8 cellular contexts compared by ENCODE assay signal in the genomic region with DNA sequence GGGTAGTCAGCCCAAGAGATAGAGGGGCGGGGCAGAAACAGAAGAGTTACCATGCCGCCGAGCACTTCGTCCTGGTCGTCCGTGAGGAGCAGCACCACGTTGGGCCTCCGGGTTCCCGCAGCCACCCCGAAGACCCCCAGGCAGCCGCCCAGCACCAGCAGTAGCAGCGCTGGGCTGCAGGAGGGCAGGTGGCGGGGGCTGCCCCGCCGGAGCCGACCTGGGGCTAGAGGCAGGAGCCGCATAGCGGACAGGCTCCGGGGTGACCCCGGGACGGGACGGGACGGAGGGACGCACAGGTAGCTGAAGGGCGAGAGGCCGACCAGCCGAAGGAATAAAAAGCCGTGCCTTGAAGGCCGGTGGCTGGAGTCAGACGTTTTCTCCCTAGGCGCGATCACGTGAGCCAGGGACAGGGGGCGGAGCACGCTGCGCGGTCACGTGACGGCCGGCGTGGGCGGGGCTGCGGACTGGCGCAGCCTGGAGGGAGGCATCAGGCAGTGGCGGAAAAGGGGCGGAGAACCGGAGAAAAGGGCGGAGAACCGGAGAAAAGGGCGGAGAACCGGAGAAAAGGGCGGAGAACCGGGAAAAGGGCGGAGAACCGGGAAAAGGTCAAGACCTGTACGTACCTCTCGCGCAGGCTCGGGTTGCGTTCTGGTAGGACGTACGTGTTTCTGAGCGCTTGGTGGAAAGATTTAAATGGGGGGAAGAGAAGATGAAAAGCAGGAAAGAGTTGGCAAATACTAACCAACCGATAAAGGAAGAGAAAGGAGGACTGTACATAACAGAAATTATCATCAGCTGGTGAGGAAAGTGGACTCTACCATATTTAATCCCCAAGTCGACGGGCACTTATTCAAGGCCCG. TPM values are rescaled to one million over a fixed set of nuclear protein-coding genes. Genes with fewer than 3 reads are reported as not detected.
DNase-seq lines count a peak whose midpoint lies in the region; ATAC-seq, FAIRE-seq and TF ChIP-seq lines count a peak whose summit lies in the region.

A gene (minus strand): TSS at position 372 of the 860 bp plus-strand sequence. CDS start 130 bp downstream, at position 242.

- CTCF ChIA-PET in endothelial cell of umbilical vein (lab: Charles Lee): interaction anchor here (0.8 to 1.1 kb wide), 3 partner anchors 13 to 210 kb away, joined by 3 to 6 read pairs (median 3); no protein-coding TSS in a partner anchor

- H3K4me3 ChIP-seq in OCI-LY3 (ENCODE audit: low read length) (peak within 1 kb of the TSS; percentile 95), endothelial cell of umbilical vein (replicated peaks in 1 of 3; ENCODE audit: insufficient read depth in 1 of 3, low read depth in 1 of 3, low read length in 3 of 3) (peak within 1 kb of the TSS; percentile 76 to 79 (median 77))

- peaks cover 16% of the 10 kb centered on the region for H3K4me1 ChIP-seq in OCI-LY3 (ENCODE audit: low read length)
- H3K4me1 ChIP-seq in endothelial cell of umbilical vein (ENCODE audit: control insufficient read depth, extremely low read depth, insufficient read depth, low read length): peaks cover 17% of the 10 kb centered on the region

- DNase-seq in Caki2 (ENCODE audit: low read depth) (peak; percentile 99), HuH-7 (ENCODE audit: low spot score) (peak; percentile 91), activated T-cell treated with anti-CD3 and anti-CD28 coated beads for 1 hour (ENCODE audit: low read depth) (peak; percentile 93), endothelial cell of umbilical vein (ENCODE audit: low read depth, low spot score) (peak; percentile 98), middle frontal gyrus (ENCODE audit: extremely low spot score, low spot score) (peak; percentile 93)
- peak; percentile 90 to 97 for DNase-seq in stimulated activated CD8-positive, alpha-beta memory T cell treated with anti-CD3 and anti-CD28 coated beads, Interleukin-2, amount 100 ng/mL, for 48 hours (ENCODE audit: low read depth in 2 of 2)

- POLR2A ChIA-PET in endothelial cell of umbilical vein (lab: Charles Lee): no interaction called here

- no peaks in the 10 kb centered on the region for H3K36me3 ChIP-seq in OCI-LY3 (replicated peaks; ENCODE audit: low read depth, low read length)
- no peaks in the 10 kb centered on the region for H3K36me3 ChIP-seq in endothelial cell of umbilical vein (ENCODE audit: control insufficient read depth in 2 of 2, extremely low read depth in 1 of 2, insufficient read depth in 2 of 2, low read length in 2 of 2)

- no peaks in the 10 kb centered on the region for H3K9me1 ChIP-seq in endothelial cell of umbilical vein (replicated peaks; ENCODE audit: control insufficient read depth, extremely low read depth, insufficient read depth, low read length)

- BruUV-seq in endothelial cell of umbilical vein (replicated peaks; lab: Mats Ljungman, UMichigan): no TSS peak

- ATAC-seq in GM21423 (IDR thresholded peaks at IDR 0.05; ENCODE audit: unreplicated experiment): peak; percentile 77

- intact Hi-C loops in endothelial cell of umbilical vein (cut with micrococcal nuclease): loop anchor here (1.0 kb wide), 1 partner anchor 21 kb away; no protein-coding TSS in a partner anchor

- H3K27me3 ChIP-seq in OCI-LY3 (ENCODE audit: low read depth, low read length) (no peaks in the 10 kb centered on the region), endothelial cell of umbilical vein (ENCODE audit: control insufficient read depth in 2 of 2, insufficient read depth in 2 of 2, low read length in 2 of 2) (no peaks in the 10 kb centered on the region)

- dilution Hi-C loops in endothelial cell of umbilical vein (cut with MboI; ENCODE audit: extremely low pct_ligation_motif_present, low sequenced_read_pairs): no loop called here

- H2AFZ ChIP-seq in OCI-LY3 (ENCODE audit: low read depth, low read length) (peak within 1 kb of the TSS; percentile 89), endothelial cell of umbilical vein (ENCODE audit: low read depth, low read length) (peak within 1 kb of the TSS; percentile 92)

- TF ChIP-seq CTCF in OCI-LY3 (IDR thresholded peaks at IDR 0.05; ENCODE audit: low read depth, low read length) (no peak), endothelial cell of umbilical vein (IDR thresholded peaks at IDR 0.05; ENCODE audit: extremely low read depth in 1 of 2, insufficient read depth in 1 of 2, low read depth in 1 of 2, low read length in 2 of 2) (no peak)

- in situ Hi-C loops in Caki2 (cut with HindIII; ENCODE audit: low pct_unique_long_range_greater_than_20kb, low sequenced_read_pairs): no loop called here

- H3K79me2 ChIP-seq in OCI-LY3 (ENCODE audit: low read length): peaks cover 5% of the 10 kb centered on the region; the same call in 1 of the 2 replicates
- peaks cover 19% of the 10 kb centered on the region for H3K79me2 ChIP-seq in endothelial cell of umbilical vein (ENCODE audit: control insufficient read depth, insufficient read depth, low read length)

- FAIRE-seq in endothelial cell of umbilical vein (lab: Jason Lieb, UNC): peak; percentile 88

- H4K20me1 ChIP-seq in OCI-LY3 (ENCODE audit: insufficient read depth, low read length): no peaks in the 10 kb centered on the region
- H4K20me1 ChIP-seq in endothelial cell of umbilical vein (replicated peaks; ENCODE audit: control insufficient read depth, extremely low read depth, insufficient read depth, low read length): no peaks in the 10 kb centered on the region

- H3K9me3 ChIP-seq in OCI-LY3 (ENCODE audit: insufficient read depth, low read length) (no peaks in the 10 kb centered on the region), endothelial cell of umbilical vein (replicated peaks; ENCODE audit: control insufficient read depth, insufficient read depth, low read length) (no peaks in the 10 kb centered on the region)

- H3K4me2 ChIP-seq in OCI-LY3 (ENCODE audit: low read length): peak within 1 kb of the TSS; percentile 97
- H3K4me2 ChIP-seq in endothelial cell of umbilical vein (ENCODE audit: insufficient read depth, low read length): peak within 1 kb of the TSS; percentile 90

- peak; percentile 51 for TF ChIP-seq POLR2A in endothelial cell of umbilical vein (IDR thresholded peaks at IDR 0.05; ENCODE audit: low read depth, low read length)

- peak within 1 kb of the TSS; percentile 58 for H3K27ac ChIP-seq in OCI-LY3 (ENCODE audit: low read length)
- peak within 1 kb of the TSS; percentile 39 for H3K27ac ChIP-seq in endothelial cell of umbilical vein (ENCODE audit: insufficient read depth, low read depth, low read length)

- peak within 1 kb of the TSS; percentile 79 for H3K9ac ChIP-seq in OCI-LY3 (ENCODE audit: low read length)
- peak within 1 kb of the TSS; percentile 80 for H3K9ac ChIP-seq in endothelial cell of umbilical vein (replicated peaks; ENCODE audit: extremely low read depth, insufficient read depth, low read length)

TF ChIP-seq in endothelial cell of umbilical vein, 7 proteins besides CTCF, POLR2A, EP300 and RAD21:
- no peak for TF ChIP-seq EZH2 (IDR thresholded peaks at IDR 0.05; ENCODE audit: borderline replicate concordance, low read depth, low read length, severe bottlenecking)
- TF ChIP-seq MYC (IDR thresholded peaks at IDR 0.05; ENCODE audit: low read depth, low read length): no peak
- TF ChIP-seq JUN (IDR thresholded peaks at IDR 0.05; ENCODE audit: borderline replicate concordance, insufficient read depth, insufficient read length, low read depth): no peak
- TF ChIP-seq GATA2 (IDR thresholded peaks at IDR 0.05; ENCODE audit: insufficient read depth, insufficient read length, low read depth, low read length): no peak
- TF ChIP-seq, protein P1, sequence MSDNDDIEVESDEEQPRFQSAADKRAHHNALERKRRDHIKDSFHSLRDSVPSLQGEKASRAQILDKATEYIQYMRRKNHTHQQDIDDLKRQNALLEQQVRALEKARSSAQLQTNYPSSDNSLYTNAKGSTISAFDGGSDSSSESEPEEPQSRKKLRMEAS (IDR thresholded peaks at IDR 0.05; ENCODE audit: insufficient read depth, insufficient read length): peak; percentile 99
- TF ChIP-seq FOS (IDR thresholded peaks at IDR 0.05; ENCODE audit: borderline replicate concordance, insufficient read depth, low read length): no peak
- TF ChIP-seq POLR2AphosphoS5 (IDR thresholded peaks at IDR 0.05; ENCODE audit: insufficient read depth, low read depth, low read length): peak; percentile 54

RNA-seq across cellular contexts. Expression of the gene that starts here (rescaled TPM):
- total RNA-seq in Caki2 (2014; rRNA removed; shearing (Covaris generic); ENCODE audit: low replicate concordance): 133 and 134 TPM in 2 replicates
- total RNA-seq in endothelial cell of umbilical vein: 129 and 142 TPM in 2 replicates
- polyA plus RNA-seq in endothelial cell of umbilical vein: 92.8 and 107 TPM in 2 replicates
- polyA plus RNA-seq in endothelial cell of umbilical vein (2011; cell fraction: cytosol; rRNA removed): 79.2 and 81.1 TPM in 2 replicates
- 56.6 and 67.1 TPM in 2 replicates for polyA plus RNA-seq in endothelial cell of umbilical vein (2011; cell fraction: nucleus; rRNA removed)
- polyA plus RNA-seq in endothelial cell of umbilical vein (2012): 131 and 155 TPM in 2 replicates
- polyA minus RNA-seq in endothelial cell of umbilical vein: 380 and 387 TPM in 2 replicates
- polyA minus RNA-seq in endothelial cell of umbilical vein (2011; cell fraction: cytosol; rRNA and poly(A)+ RNA removed): 71.4 TPM
- polyA minus RNA-seq in endothelial cell of umbilical vein (2011; cell fraction: nucleus; rRNA and poly(A)+ RNA removed): 61.7 and 108 TPM in 2 replicates

Comparison
In these comparisons a context has a peak if more than half of its experiments do, and no peak if none do; other contexts are left out.
1. Peak in every context shown above with its lines: DNase-seq, ATAC-seq, H3K4me3 ChIP-seq and H3K27ac ChIP-seq.